9 cellular contexts compared by ENCODE assay signal in the genomic region with DNA sequence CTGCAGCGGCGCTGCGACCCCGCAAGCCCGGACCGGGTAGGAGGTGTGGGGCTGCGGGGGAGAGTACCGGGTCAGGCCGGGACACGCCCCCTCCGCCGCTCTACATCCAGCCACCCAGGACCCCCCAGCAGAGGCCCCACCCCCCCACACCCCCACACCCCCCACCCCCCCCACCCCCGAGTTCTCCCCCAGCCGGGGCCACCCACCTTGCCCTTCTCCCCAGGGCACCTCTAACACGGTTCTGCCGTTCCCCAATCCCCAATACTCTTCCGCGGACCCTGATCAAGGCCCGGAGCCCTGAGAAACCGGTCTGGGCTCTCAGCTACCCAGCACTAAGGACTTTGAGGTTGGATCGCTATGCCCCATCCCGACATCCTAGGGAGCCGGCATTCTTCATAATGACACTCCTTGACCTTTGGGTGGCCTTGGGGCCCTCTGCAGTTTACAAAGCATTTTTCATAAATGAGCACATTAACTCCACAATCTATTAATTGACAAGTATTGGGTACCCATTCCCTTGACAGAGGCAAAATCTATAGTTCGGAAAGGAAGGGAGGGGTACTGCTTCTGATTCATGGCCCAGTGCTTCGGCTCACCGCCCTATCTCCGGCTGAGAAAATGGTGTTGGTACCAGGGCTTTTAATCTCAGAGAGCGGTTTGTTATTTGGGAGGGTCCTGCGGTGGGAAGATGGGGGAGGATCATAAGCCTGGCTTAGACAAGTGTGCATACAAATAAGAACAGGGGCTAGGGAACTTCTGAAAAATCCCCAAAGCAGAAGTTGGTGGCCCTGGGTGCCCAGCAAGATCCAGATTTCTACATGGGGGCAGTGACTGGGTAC. TPM values are rescaled to one million over a fixed set of nuclear protein-coding genes. Genes with fewer than 3 reads are reported as not detected.
A peak's percentile ranks its signal among the peaks of the same experiment; 100 is the strongest.
DNase-seq lines count a peak whose midpoint lies in the region; ATAC-seq lines count a peak whose summit lies in the region.
"Had no signal": no experiment of that assay in that cellular context is flagged by ENCODE, and none has a peak within 500 bp of the region (broad histone marks: within the 10 kb centered on the region; RNA-seq: fewer than 3 reads in every experiment).

No MANE protein-coding gene starts in this region.

- peak; percentile 59 for DNase-seq in activated CD4-positive, alpha-beta T cell treated with anti-CD3 and anti-CD28 coated beads, Interleukin-2, amount 10 ng/mL, durations not matched to agents 24 days and 14 days
- DNase-seq in activated CD4-positive, alpha-beta T cell treated with anti-CD3 and anti-CD28 coated beads for 48 hours, result no peak
- no peak for DNase-seq in activated CD4-positive, alpha-beta memory T cell treated with anti-CD3 and anti-CD28 coated beads for 36 hours
- DNase-seq in SHP77 (lab: John Stamatoyannopoulos, UW) (no peak), Kasumi-1 (lab: John Stamatoyannopoulos, UW) (no peak)
- DNase-seq: amniotic stem cell had no signal

- peak overlapping the region; percentile 90 for H3K27ac Mint-ChIP-seq in activated CD4-positive, alpha-beta T cell treated with anti-CD3 and anti-CD28 coated beads, Interleukin-2, amount 10 ng/mL, durations not matched to agents 24 days and 14 days
- peak overlapping the region; percentile 43 for H3K27ac Mint-ChIP-seq in activated CD4-positive, alpha-beta memory T cell treated with anti-CD3 and anti-CD28 coated beads for 36 hours

- CTCF ChIA-PET in activated CD4-positive, alpha-beta memory T cell treated with anti-CD3 and anti-CD28 coated beads for 36 hours (lab: Charles Lee), result interaction anchor here (1.1 to 11.6 kb wide), 4 partner anchors 18 to 59 kb away, joined by 4 to 144 read pairs (median 72); no protein-coding TSS in a partner anchor

- H3K27me3 Mint-ChIP-seq in activated CD4-positive, alpha-beta T cell treated with anti-CD3 and anti-CD28 coated beads, Interleukin-2, amount 10 ng/mL, durations not matched to agents 24 days and 14 days, result peaks cover 5% of the 10 kb centered on the region
- H3K27me3 Mint-ChIP-seq in activated CD4-positive, alpha-beta memory T cell treated with anti-CD3 and anti-CD28 coated beads for 36 hours, result peaks cover 3% of the 10 kb centered on the region

- POLR2A ChIA-PET in activated CD4-positive, alpha-beta memory T cell treated with anti-CD3 and anti-CD28 coated beads for 36 hours (lab: Charles Lee), result no interaction called here

- peaks cover 12% of the 10 kb centered on the region for H3K36me3 Mint-ChIP-seq in activated CD4-positive, alpha-beta T cell treated with anti-CD3 and anti-CD28 coated beads, Interleukin-2, amount 10 ng/mL, durations not matched to agents 24 days and 14 days (ENCODE audit: low read depth)
- H3K36me3 Mint-ChIP-seq in activated CD4-positive, alpha-beta memory T cell treated with anti-CD3 and anti-CD28 coated beads for 36 hours, result peaks cover 7% of the 10 kb centered on the region

- H3K36me3 ChIP-seq in iPS-18a (ENCODE audit: control insufficient read depth, low read depth, low read length), result no peaks in the 10 kb centered on the region
- H3K36me3 ChIP-seq in thymus (ENCODE audit: control insufficient read depth, insufficient read depth), result no peaks in the 10 kb centered on the region

- H3K4me3 ChIP-seq in iPS-18a (ENCODE audit: low read length), result peak overlapping the region; percentile 36
- H3K4me3 ChIP-seq in thymus (ENCODE audit: low read length), result peak overlapping the region; percentile 57

- peaks cover 46% of the 10 kb centered on the region for H3K4me1 Mint-ChIP-seq in activated CD4-positive, alpha-beta T cell treated with anti-CD3 and anti-CD28 coated beads, Interleukin-2, amount 10 ng/mL, durations not matched to agents 24 days and 14 days
- peaks cover 45% of the 10 kb centered on the region for H3K4me1 Mint-ChIP-seq in activated CD4-positive, alpha-beta memory T cell treated with anti-CD3 and anti-CD28 coated beads for 36 hours (ENCODE audit: low read depth)

- no peak overlapping the region for H3K9ac ChIP-seq in iPS-18a (ENCODE audit: low read length)

- ATAC-seq in HG03196 (IDR thresholded peaks at IDR 0.05; ENCODE audit: unreplicated experiment), result no peak

- intact Hi-C loops in activated CD4-positive, alpha-beta T cell treated with anti-CD3 and anti-CD28 coated beads, Interleukin-2, amount 10 ng/mL, durations not matched to agents 24 days and 14 days (cut with micrococcal nuclease), result loop anchor here (5.0 to 10.0 kb wide), 2 partner anchors 128 to 331 kb away; partner anchors contain the start of gene CALU
- intact Hi-C loops in activated CD4-positive, alpha-beta memory T cell treated with anti-CD3 and anti-CD28 coated beads for 36 hours (cut with micrococcal nuclease), result no loop called here

- H3K27me3 ChIP-seq in iPS-18a (ENCODE audit: control insufficient read depth, insufficient read depth, low read length) (peaks cover 66% of the 10 kb centered on the region), thymus (ENCODE audit: control insufficient read depth, insufficient read depth) (peaks cover 8% of the 10 kb centered on the region)

- peaks cover 18% of the 10 kb centered on the region for H3K4me1 ChIP-seq in iPS-18a (ENCODE audit: control insufficient read depth, low read depth, low read length)
- peaks cover 11% of the 10 kb centered on the region for H3K4me1 ChIP-seq in thymus (ENCODE audit: control insufficient read depth, insufficient read depth, low read length)

- H3K9me3 ChIP-seq in iPS-18a (ENCODE audit: control insufficient read depth, low read depth, low read length) (no peaks in the 10 kb centered on the region), thymus (ENCODE audit: control insufficient read depth) (no peaks in the 10 kb centered on the region)

- H3K27ac ChIP-seq in iPS-18a (ENCODE audit: low read length), result no peak overlapping the region
- H3K27ac ChIP-seq in thymus (ENCODE audit: low read depth), result no peak overlapping the region

- WGBS in thymus, result 38% methylated on average over 29 of the region's 29 CpGs

- H3K9me3 Mint-ChIP-seq in activated CD4-positive, alpha-beta T cell treated with anti-CD3 and anti-CD28 coated beads, Interleukin-2, amount 10 ng/mL, durations not matched to agents 24 days and 14 days, result no peaks in the 10 kb centered on the region
- no peaks in the 10 kb centered on the region for H3K9me3 Mint-ChIP-seq in activated CD4-positive, alpha-beta memory T cell treated with anti-CD3 and anti-CD28 coated beads for 36 hours

- H3K4me3 Mint-ChIP-seq in activated CD4-positive, alpha-beta T cell treated with anti-CD3 and anti-CD28 coated beads, Interleukin-2, amount 10 ng/mL, durations not matched to agents 24 days and 14 days, result peak overlapping the region; percentile 88
- peak overlapping the region; percentile 66 for H3K4me3 Mint-ChIP-seq in activated CD4-positive, alpha-beta memory T cell treated with anti-CD3 and anti-CD28 coated beads for 36 hours

RNA-seq across cellular contexts. Expression of gene IMPDH1, which starts 3.4 kb away (rescaled TPM):
- 102 and 105 TPM in 2 replicates for total RNA-seq in activated CD4-positive, alpha-beta T cell treated with anti-CD3 and anti-CD28 coated beads, Interleukin-2, amount 10 ng/mL, durations not matched to agents 24 days and 14 days
- 10 to 100 TPM; 52.9 to 57.7 TPM for total RNA-seq in activated CD4-positive, alpha-beta memory T cell treated with anti-CD3 and anti-CD28 coated beads for 36 hours
- 27.2 TPM for polyA plus RNA-seq in thymus

RNA-seq across cellular contexts. Expression of gene PRRT4, which starts 44.9 kb away (rescaled TPM):
- 0.14 TPM in 2 replicates for total RNA-seq in activated CD4-positive, alpha-beta T cell treated with anti-CD3 and anti-CD28 coated beads, Interleukin-2, amount 10 ng/mL, durations not matched to agents 24 days and 14 days
- under 1 TPM; 0.10 to 0.12 TPM for total RNA-seq in activated CD4-positive, alpha-beta memory T cell treated with anti-CD3 and anti-CD28 coated beads for 36 hours
- polyA plus RNA-seq in thymus, result 0.66 TPM

RNA-seq across cellular contexts. Expression of gene HILPDA, which starts 49.3 kb away (rescaled TPM):
- total RNA-seq in activated CD4-positive, alpha-beta T cell treated with anti-CD3 and anti-CD28 coated beads, Interleukin-2, amount 10 ng/mL, durations not matched to agents 24 days and 14 days, result 171 TPM in 2 replicates
- 10 to 100 TPM; 48.6 to 48.8 TPM for total RNA-seq in activated CD4-positive, alpha-beta memory T cell treated with anti-CD3 and anti-CD28 coated beads for 36 hours
- 8.6 TPM for polyA plus RNA-seq in thymus
